In genomic region chr12:645563-646071, GRCh38 we compare ENCODE assay signal across 9 cellular contexts. TPM values are rescaled to one million over a fixed set of nuclear protein-coding genes. Genes with fewer than 3 reads are reported as not detected.
DNase-seq lines count a peak whose midpoint lies in the region; ATAC-seq, FAIRE-seq and TF ChIP-seq lines count a peak whose summit lies in the region.
"Had no signal": no experiment of that assay in that cellular context is flagged by ENCODE, and none has a peak within 500 bp of the region (broad histone marks: within the 10 kb centered on the region; RNA-seq: fewer than 3 reads in every experiment).

No MANE protein-coding gene starts in this region.

- H3K36me3 ChIP-seq in muscle layer of duodenum (ENCODE audit: control insufficient read depth in 1 of 2, insufficient read depth in 2 of 2, low read length in 2 of 2): no peaks in the 10 kb centered on the region
- H3K36me3 ChIP-seq in vagina: no peaks in the 10 kb centered on the region

- peaks cover 3 to 40% of the 10 kb centered on the region in 2 donors for H3K4me1 ChIP-seq in muscle layer of duodenum (ENCODE audit: control insufficient read depth in 1 of 2, insufficient read depth in 2 of 2, low read length in 2 of 2)
- H3K4me1 ChIP-seq in vagina: peaks cover 59% of the 10 kb centered on the region

- H3K9me3 ChIP-seq in muscle layer of duodenum (ENCODE audit: control insufficient read depth in 1 of 2, low read length in 2 of 2) (no peaks in the 10 kb centered on the region), vagina (no peaks in the 10 kb centered on the region)

- H3K4me3 ChIP-seq in muscle layer of duodenum (ENCODE audit: low read depth in 1 of 2, low read length in 2 of 2) (peak overlapping the region in 1 of 2 donors; percentile 12), vagina (no peak overlapping the region)

- H3K4me1 Mint-ChIP-seq in activated naive CD4-positive, alpha-beta T cell treated with anti-CD3 and anti-CD28 coated beads, Interleukin-2, amount 50 U/mL, for 24 hours: peaks cover 41% of the 10 kb centered on the region

- ATAC-seq in HG02973 (IDR thresholded peaks at IDR 0.05; ENCODE audit: unreplicated experiment): no peak

- peak; percentile 59 for FAIRE-seq in endometrium (lab: Jason Lieb, UNC)

- H3K27ac ChIP-seq in muscle layer of duodenum (ENCODE audit: low read length) (peak overlapping the region; percentile 65), vagina (peak overlapping the region; percentile 98)

- TF ChIP-seq CTCF in vagina (IDR thresholded peaks at IDR 0.05): no peak

- no peaks in the 10 kb centered on the region for H3K27me3 Mint-ChIP-seq in activated naive CD4-positive, alpha-beta T cell treated with anti-CD3 and anti-CD28 coated beads, Interleukin-2, amount 50 U/mL, for 24 hours
- H3K27me3 Mint-ChIP-seq: B cell had no signal

- H3K4me3 Mint-ChIP-seq in activated naive CD4-positive, alpha-beta T cell treated with anti-CD3 and anti-CD28 coated beads, Interleukin-2, amount 50 U/mL, for 24 hours: peak overlapping the region; percentile 23
- H3K4me3 Mint-ChIP-seq: B cell had no signal

- TF ChIP-seq POLR2A in vagina (IDR thresholded peaks at IDR 0.05): no peak

- no peaks in the 10 kb centered on the region for H3K9me3 Mint-ChIP-seq in activated naive CD4-positive, alpha-beta T cell treated with anti-CD3 and anti-CD28 coated beads, Interleukin-2, amount 50 U/mL, for 24 hours

- no peaks in the 10 kb centered on the region for H3K27me3 ChIP-seq in muscle layer of duodenum (ENCODE audit: low read depth, low read length)
- no peaks in the 10 kb centered on the region for H3K27me3 ChIP-seq in vagina

- intact Hi-C loops in vagina (cut with DNase I): loop anchor here (10.0 kb wide), 1 partner anchor 109 kb away; the partner anchor contains the start of gene WNK1

- H3K36me3 Mint-ChIP-seq in activated naive CD4-positive, alpha-beta T cell treated with anti-CD3 and anti-CD28 coated beads, Interleukin-2, amount 50 U/mL, for 24 hours: peaks cover 6% of the 10 kb centered on the region

- peak overlapping the region; percentile 66 for H3K27ac Mint-ChIP-seq in activated naive CD4-positive, alpha-beta T cell treated with anti-CD3 and anti-CD28 coated beads, Interleukin-2, amount 50 U/mL, for 24 hours

- DNase-seq in activated naive CD4-positive, alpha-beta T cell (lab: John Stamatoyannopoulos, UW): no peak
- no peak for DNase-seq in vagina (ENCODE audit: extremely low spot score in 2 of 2)
- no peak for DNase-seq in NCI-H748 treated with DMSO at 0.1 percent for 48 hours (lab: John Stamatoyannopoulos, UW)
- no peak for DNase-seq in NCI-H748 (lab: John Stamatoyannopoulos, UW; ENCODE audit: unreplicated experiment)

RNA-seq across cellular contexts. Expression of gene NINJ2, which starts 17.6 kb away (rescaled TPM):
- total RNA-seq in vagina: 23.8 TPM
